Comparison of ENCODE assay signal across 12 cellular contexts in the genomic region with DNA sequence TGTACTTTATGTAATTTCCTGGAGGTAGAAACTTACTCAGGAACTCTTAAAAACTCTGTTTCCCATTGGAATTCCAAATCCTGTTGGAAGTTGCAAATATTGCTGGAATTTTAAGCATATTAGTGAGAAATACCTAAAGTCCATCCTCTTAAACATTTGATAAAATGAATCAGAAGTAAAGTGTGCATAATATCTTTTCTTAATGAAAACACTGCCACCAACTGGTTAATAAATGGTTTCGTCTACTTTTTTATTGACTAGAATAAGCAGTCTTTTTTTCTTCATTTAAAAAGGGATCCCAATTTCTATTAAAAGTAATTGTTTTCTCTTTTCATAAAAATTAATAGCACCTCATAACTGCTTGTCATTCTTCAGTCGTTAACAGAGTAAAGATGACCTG. TPM values are rescaled to one million over a fixed set of nuclear protein-coding genes. Genes with fewer than 3 reads are reported as not detected.
DNase-seq lines count a peak whose midpoint lies in the region; ATAC-seq and TF ChIP-seq lines count a peak whose summit lies in the region.
"Had no signal": no experiment of that assay in that cellular context is flagged by ENCODE, and none has a peak within 500 bp of the region (broad histone marks: within the 10 kb centered on the region; RNA-seq: fewer than 3 reads in every experiment).

No MANE protein-coding gene starts in this region.

- intact Hi-C loops in esophagus squamous epithelium (cut with DNase I), result no loop called here

- H3K9me3 ChIP-seq in esophagus squamous epithelium, result peaks cover 0 to 6% (median 0%) of the 10 kb centered on the region in 3 donors

- ATAC-seq in GM21723 (IDR thresholded peaks at IDR 0.05; ENCODE audit: unreplicated experiment), result no peak

- H3K4me3 ChIP-seq in fibroblast of the aortic adventitia (ENCODE audit: low read depth, low read length) (no peak overlapping the region), esophagus squamous epithelium (no peak overlapping the region)

- no peaks in the 10 kb centered on the region for H3K4me1 ChIP-seq in esophagus squamous epithelium

- no peaks in the 10 kb centered on the region for H3K27me3 ChIP-seq in esophagus squamous epithelium

- no peak for TF ChIP-seq POLR2A in esophagus squamous epithelium (IDR thresholded peaks at IDR 0.05)

- 6 to 16% methylated on average over 2 of the region's 2 CpGs for WGBS in esophagus squamous epithelium, 2 donors

- H3K27ac ChIP-seq in 22Rv1, result no peak overlapping the region
- H3K27ac ChIP-seq in esophagus squamous epithelium, result no peak overlapping the region

- DNase-seq in ELR (ENCODE audit: low read depth), result peak; percentile 34
- peak; percentile 2 for DNase-seq in OCI-M1 (lab: John Stamatoyannopoulos, UW)
- peak; percentile 2 for DNase-seq in fibroblast of the aortic adventitia (ENCODE audit: low read depth)
- DNase-seq in esophagus squamous epithelium (lab: John Stamatoyannopoulos, UW), result no peak
- no peak for DNase-seq in stimulated activated CD4-positive, alpha-beta T cell treated with anti-CD3 and anti-CD28 coated beads, Interleukin-12 subunit alpha, Interleukin-12 subunit beta, amount 100 ng/mL, for 4 hours
- DNase-seq in HUDEP-2 (lab: John Stamatoyannopoulos, UW; ENCODE audit: unreplicated experiment in 76 of 76), result no peak
- DNase-seq: activated CD4-positive, alpha-beta T cell treated with anti-CD3 and anti-CD28 coated beads for 1 hour; CD8-positive, alpha-beta memory T cell; NK-92 treated with Interleukin-12 subunit alpha and Interleukin-12 subunit beta, amount 100 ng/mL, for 24 hours had no signal

- H3K36me3 ChIP-seq in esophagus squamous epithelium, result no peaks in the 10 kb centered on the region

- TF ChIP-seq CTCF in 22Rv1 (IDR thresholded peaks at IDR 0.05) (peak; percentile 45), fibroblast of the aortic adventitia (IDR thresholded peaks at IDR 0.05; ENCODE audit: insufficient read depth, low read length) (no peak), esophagus squamous epithelium (IDR thresholded peaks at IDR 0.05) (peak in 1 of 6 experiments; percentile 19)

RNA-seq across cellular contexts. Expression of gene NPS, which starts 28.3 kb away (rescaled TPM):
- total RNA-seq in fibroblast of the aortic adventitia (ENCODE audit: low replicate concordance) (not detected in 2 replicates), esophagus squamous epithelium (not detected)
- total RNA-seq: CD8-positive, alpha-beta memory T cell; occipital lobe had no signal

Comparison
In these comparisons a context has a peak if more than half of its experiments do, and no peak if none do; other contexts are left out.
1. DNase-seq: peak in ELR (single experiment), OCI-M1 (single experiment) and fibroblast of the aortic adventitia (single experiment); none in esophagus squamous epithelium (single experiment), stimulated activated CD4-positive, alpha-beta T cell treated with anti-CD3 and anti-CD28 coated beads, Interleukin-12 subunit alpha, Interleukin-12 subunit beta, amount 100 ng/mL, for 4 hours (single experiment) and HUDEP-2 (0 of 76).